Comparison of ENCODE assay signal across 17 cellular contexts in genomic region chr4:137755033-137755471, GRCh38.
A peak's percentile ranks its signal among the peaks of the same experiment; 100 is the strongest.
DNase-seq lines count a peak whose midpoint lies in the region; ATAC-seq, FAIRE-seq and TF ChIP-seq lines count a peak whose summit lies in the region.
"Had no signal": no experiment of that assay in that cellular context is flagged by ENCODE, and none has a peak within 500 bp of the region (broad histone marks: within the 10 kb centered on the region; RNA-seq: fewer than 3 reads in every experiment).

No MANE protein-coding gene starts in this region.

- H3K27ac ChIP-seq in esophagus squamous epithelium, result no peak overlapping the region
- H3K27ac ChIP-seq: coronary artery, ovary had no signal

- TF ChIP-seq CTCF in fibroblast of pulmonary artery (IDR thresholded peaks at IDR 0.05; ENCODE audit: low read length, missing control alignments), result no peak
- no peak for TF ChIP-seq CTCF in esophagus squamous epithelium (IDR thresholded peaks at IDR 0.05)

- in situ Hi-C loops in Caki2 (cut with HindIII; ENCODE audit: low pct_unique_long_range_greater_than_20kb, low sequenced_read_pairs), result no loop called here

- no peaks in the 10 kb centered on the region for H3K36me3 ChIP-seq in esophagus squamous epithelium
- H3K36me3 ChIP-seq: ovary had no signal

- no peaks in the 10 kb centered on the region for H3K27me3 ChIP-seq in esophagus squamous epithelium
- H3K27me3 ChIP-seq: ovary had no signal

- FAIRE-seq in RCC 7860 (lab: Jason Lieb, UNC), result peak; percentile 33

- peak; percentile 65 for DNase-seq in Caki2 (ENCODE audit: low read depth)
- DNase-seq in RCC 7860 (ENCODE audit: low spot score), result peak; percentile 76
- DNase-seq in fibroblast of pulmonary artery (ENCODE audit: low read depth), result peak; percentile 53
- peak; percentile 44 for DNase-seq in renal cortical epithelial cell (ENCODE audit: low read depth)
- DNase-seq in LoVo (ENCODE audit: low spot score), result no peak
- no peak for DNase-seq in cerebellar nuclear complex (lab: John Stamatoyannopoulos, UW)
- no peak for DNase-seq in esophagus squamous epithelium (lab: John Stamatoyannopoulos, UW)
- DNase-seq: activated CD4-positive, alpha-beta T cell treated with anti-CD3 and anti-CD28 coated beads, Interleukin-2, amount 50 U/mL, for 1 hour; activated gamma-delta T cell; CD8-positive, alpha-beta memory T cell; NCI-H187; ovary; stimulated activated CD4-positive, alpha-beta T cell treated with anti-CD3 and anti-CD28 coated beads, Interleukin-1b, Interleukin-23, amount 100 ng/mL, for 48 hours; stimulated activated naive B cell treated with anti-CD40 and anti-IgM and Interleukin-4, amounts not matched to agents 10 μg/mL and 1 μg/mL and 100 μg/mL, for 72 hours; T-helper 1 cell had no signal

- intact Hi-C loops in esophagus squamous epithelium (cut with DNase I), result no loop called here

- H3K4me3 ChIP-seq in fibroblast of pulmonary artery (replicated peaks; ENCODE audit: low read depth, low read length), result no peak overlapping the region
- no peak overlapping the region for H3K4me3 ChIP-seq in esophagus squamous epithelium
- H3K4me3 ChIP-seq: coronary artery, ovary had no signal

- no peaks in the 10 kb centered on the region for H3K4me1 ChIP-seq in esophagus squamous epithelium

- H3K9me3 ChIP-seq in esophagus squamous epithelium, result no peaks in the 10 kb centered on the region
- H3K9me3 ChIP-seq: ovary had no signal

- no peak for TF ChIP-seq POLR2A in esophagus squamous epithelium (IDR thresholded peaks at IDR 0.05)

- no peak for ATAC-seq in GM18520 (IDR thresholded peaks at IDR 0.05; ENCODE audit: unreplicated experiment)
- ATAC-seq: stimulated activated naive B cell treated with anti-CD40 and anti-IgM and Interleukin-4, amounts not matched to agents 10 μg/mL and 1 μg/mL and 100 μg/mL, for 72 hours had no signal

Comparison
In these comparisons a context has a peak if more than half of its experiments do, and no peak if none do; other contexts are left out.
1. DNase-seq: peak in Caki2 (single experiment), RCC 7860 (single experiment), fibroblast of pulmonary artery (single experiment) and renal cortical epithelial cell (single experiment); none in LoVo (single experiment), cerebellar nuclear complex (0 of 2) and esophagus squamous epithelium (single experiment).